ENCODE assay signal across 13 cellular contexts in the genomic region with DNA sequence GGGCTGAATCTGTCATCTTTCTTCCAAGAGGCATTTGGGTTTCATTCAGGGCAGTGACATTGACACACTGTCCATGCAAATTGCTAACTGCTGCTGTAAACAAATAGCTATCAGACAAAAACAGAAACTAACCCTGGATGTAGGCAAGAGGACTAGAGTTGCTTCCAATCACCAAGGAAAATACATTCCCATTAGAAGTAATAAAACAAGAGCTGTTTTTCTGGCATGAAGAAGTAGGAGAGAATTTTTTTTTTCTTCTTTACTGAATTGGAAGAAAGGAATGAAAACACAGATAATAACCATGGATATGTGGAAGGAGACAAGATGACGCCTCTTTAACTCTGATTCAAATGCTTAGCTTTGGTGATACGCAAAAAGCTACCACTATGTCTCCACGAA. TPM values are rescaled to one million over a fixed set of nuclear protein-coding genes. Genes with fewer than 3 reads are reported as not detected.
DNase-seq lines count a peak whose midpoint lies in the region; ATAC-seq and TF ChIP-seq lines count a peak whose summit lies in the region.
"Had no signal": no experiment of that assay in that cellular context is flagged by ENCODE, and none has a peak within 500 bp of the region (broad histone marks: within the 10 kb centered on the region; RNA-seq: fewer than 3 reads in every experiment).

No MANE protein-coding gene starts in this region.

- H3K36me3 ChIP-seq in smooth muscle cell (ENCODE audit: low read depth) = peaks cover 2% of the 10 kb centered on the region

- H2AFZ ChIP-seq in smooth muscle cell (ENCODE audit: low read depth) = peak overlapping the region; percentile 4

- H3K9ac ChIP-seq in smooth muscle cell (ENCODE audit: low read depth) = peak overlapping the region; percentile 89

- no peak for TF ChIP-seq CTCF in astrocyte of the spinal cord (IDR thresholded peaks at IDR 0.05; ENCODE audit: low read depth, low read length)
- TF ChIP-seq CTCF in smooth muscle cell (IDR thresholded peaks at IDR 0.05; ENCODE audit: borderline replicate concordance, insufficient read depth, poor library complexity, severe bottlenecking) = no peak

- peak overlapping the region; percentile 78 for H3K4me2 ChIP-seq in smooth muscle cell

- no peaks in the 10 kb centered on the region for H3K9me3 ChIP-seq in smooth muscle cell (replicated peaks; ENCODE audit: low read depth)
- H3K9me3 ChIP-seq: pancreas had no signal

- H3K27ac ChIP-seq in smooth muscle cell (ENCODE audit: low read depth) = peak overlapping the region; percentile 94
- H3K27ac ChIP-seq: pancreas had no signal

- DNase-seq in GM03348 (ENCODE audit: low spot score) (peak; percentile 65), astrocyte of the spinal cord (ENCODE audit: low read depth, low spot score) (peak; percentile 38), left ventricle myocardium superior (no peak), smooth muscle cell (lab: John Stamatoyannopoulos, UW; ENCODE audit: unreplicated experiment) (no peak), T-helper 9 cell (no peak), NOMO-1 treated with dmso at 0.1 percent for 144 hours (lab: John Stamatoyannopoulos, UW; ENCODE audit: unreplicated experiment) (no peak)
- DNase-seq: activated B cell treated with CpG ODN at 0.5 μM for 24 hours; CD4-positive, alpha-beta T cell; pancreas; stimulated activated CD4-positive, alpha-beta T cell treated with anti-CD3 and anti-CD28 coated beads, Interleukin-2, amount 100 ng/mL, for 48 hours; stimulated activated naive CD4-positive, alpha-beta T cell had no signal

- intact Hi-C loops in left ventricle myocardium superior (cut with micrococcal nuclease) = no loop called here

- no peaks in the 10 kb centered on the region for H3F3A ChIP-seq in smooth muscle cell (ENCODE audit: low read depth)

- H3K4me3 ChIP-seq in astrocyte of the spinal cord (ENCODE audit: low read depth, low read length) (no peak overlapping the region), smooth muscle cell (peak overlapping the region; percentile 11)
- H3K4me3 ChIP-seq: pancreas had no signal

- no peaks in the 10 kb centered on the region for H4K20me1 ChIP-seq in smooth muscle cell (ENCODE audit: low read depth)

- 40% methylated on average over 3 of the region's 3 CpGs for WGBS in smooth muscle cell (ENCODE audit: low lambda C conversion rate)

- H3K4me1 ChIP-seq in smooth muscle cell (ENCODE audit: low read depth) = no peaks in the 10 kb centered on the region
- H3K4me1 ChIP-seq: pancreas had no signal

- in situ Hi-C loops in astrocyte of the spinal cord (cut with HindIII; ENCODE audit: low sequenced_read_pairs) = no loop called here

- H3K27me3 ChIP-seq in smooth muscle cell (ENCODE audit: low read depth) = no peaks in the 10 kb centered on the region
- H3K27me3 ChIP-seq: pancreas had no signal

- H3K79me2 ChIP-seq in smooth muscle cell (ENCODE audit: low read depth) = no peaks in the 10 kb centered on the region

- ATAC-seq in left ventricle myocardium superior (peak; percentile 68), HG02759 (IDR thresholded peaks at IDR 0.05; ENCODE audit: unreplicated experiment) (no peak), HG02840 (IDR thresholded peaks at IDR 0.05; ENCODE audit: low FRiP score, unreplicated experiment) (no peak)
- ATAC-seq: pancreas had no signal

RNA-seq across cellular contexts. Expression of a gene that starts 58.9 kb away (rescaled TPM):
- 0.64 TPM for total RNA-seq in left ventricle myocardium superior
- total RNA-seq in smooth muscle cell = 3.5 and 7.4 TPM in 2 replicates
- polyA plus RNA-seq in smooth muscle cell = 2.1 and 2.7 TPM in 2 replicates
- total RNA-seq: CD4-positive, alpha-beta T cell had no signal

Comparison
In these comparisons a context has a peak if more than half of its experiments do, and no peak if none do; other contexts are left out.
1. DNase-seq: peak in GM03348 (single experiment) and astrocyte of the spinal cord (single experiment); none in left ventricle myocardium superior (single experiment), smooth muscle cell (single experiment), T-helper 9 cell (single experiment) and NOMO-1 treated with dmso at 0.1 percent for 144 hours (single experiment).